In genomic region chr9:93659837-93660177, GRCh38 we compare ENCODE assay signal across 13 cellular contexts.
"Had no signal": no experiment of that assay in that cellular context is flagged by ENCODE, and none has a peak within 500 bp of the region (broad histone marks: within the 10 kb centered on the region; RNA-seq: fewer than 3 reads in every experiment).

No MANE protein-coding gene starts in this region.

- H3K4me3 ChIP-seq: testis had no signal

- H3K27me3 ChIP-seq: testis had no signal

- H3K4me1 ChIP-seq: testis had no signal

- ATAC-seq: stimulated activated naive CD8-positive, alpha-beta T cell treated with anti-CD3 and anti-CD28 coated beads, Interleukin-15, amount 100 ng/mL, for 72 hours had no signal

- DNase-seq: activated CD4-positive, alpha-beta T cell treated with anti-CD3 and anti-CD28 coated beads for 4 hours; activated T-cell treated with anti-CD3 and anti-CD28 coated beads for 4 hours; central memory CD4-positive, alpha-beta T cell; cortex of kidney; effector memory CD4-positive, alpha-beta T cell; mesenchymal stem cell; stimulated activated CD4-positive, alpha-beta T cell treated with anti-CD3 and anti-CD28 coated beads, Interleukin-4, amount 100 ng/mL, for 4 hours; stimulated activated naive CD8-positive, alpha-beta T cell treated with anti-CD3 and anti-CD28 coated beads, Interleukin-15, amount 100 ng/mL, for 72 hours; T-helper 9 cell; testis had no signal

- H3K27me3 Mint-ChIP-seq: stimulated activated naive CD8-positive, alpha-beta T cell treated with anti-CD3 and anti-CD28 coated beads, Interleukin-15, amount 100 ng/mL, for 72 hours had no signal

- H3K27ac ChIP-seq: testis, VCaP had no signal

- H3K27ac Mint-ChIP-seq: activated T-helper 2 cell treated with anti-CD3 and anti-CD28 coated beads, Interferon-gamma antibody, Interleukin-2, Interleukin-4, amounts not matched to agents 10 μg/mL and 5 μg/mL and 100 μg/mL, durations not matched to agents 14 hours and 24 hours and 36 hours had no signal

- H3K4me3 Mint-ChIP-seq: neural crest cell; stimulated activated naive CD8-positive, alpha-beta T cell treated with anti-CD3 and anti-CD28 coated beads, Interleukin-15, amount 100 ng/mL, for 72 hours had no signal

- H3K9me3 ChIP-seq: testis had no signal

- H3K9me3 Mint-ChIP-seq: activated T-helper 2 cell treated with anti-CD3 and anti-CD28 coated beads, Interferon-gamma antibody, Interleukin-2, Interleukin-4, amounts not matched to agents 10 μg/mL and 5 μg/mL and 100 μg/mL, durations not matched to agents 14 hours and 24 hours and 36 hours; neural crest cell; stimulated activated naive CD8-positive, alpha-beta T cell treated with anti-CD3 and anti-CD28 coated beads, Interleukin-15, amount 100 ng/mL, for 72 hours had no signal

- H3K4me1 Mint-ChIP-seq: neural crest cell; stimulated activated naive CD8-positive, alpha-beta T cell treated with anti-CD3 and anti-CD28 coated beads, Interleukin-15, amount 100 ng/mL, for 72 hours had no signal
